ENCODE assay signal across 8 cellular contexts in the genomic region with DNA sequence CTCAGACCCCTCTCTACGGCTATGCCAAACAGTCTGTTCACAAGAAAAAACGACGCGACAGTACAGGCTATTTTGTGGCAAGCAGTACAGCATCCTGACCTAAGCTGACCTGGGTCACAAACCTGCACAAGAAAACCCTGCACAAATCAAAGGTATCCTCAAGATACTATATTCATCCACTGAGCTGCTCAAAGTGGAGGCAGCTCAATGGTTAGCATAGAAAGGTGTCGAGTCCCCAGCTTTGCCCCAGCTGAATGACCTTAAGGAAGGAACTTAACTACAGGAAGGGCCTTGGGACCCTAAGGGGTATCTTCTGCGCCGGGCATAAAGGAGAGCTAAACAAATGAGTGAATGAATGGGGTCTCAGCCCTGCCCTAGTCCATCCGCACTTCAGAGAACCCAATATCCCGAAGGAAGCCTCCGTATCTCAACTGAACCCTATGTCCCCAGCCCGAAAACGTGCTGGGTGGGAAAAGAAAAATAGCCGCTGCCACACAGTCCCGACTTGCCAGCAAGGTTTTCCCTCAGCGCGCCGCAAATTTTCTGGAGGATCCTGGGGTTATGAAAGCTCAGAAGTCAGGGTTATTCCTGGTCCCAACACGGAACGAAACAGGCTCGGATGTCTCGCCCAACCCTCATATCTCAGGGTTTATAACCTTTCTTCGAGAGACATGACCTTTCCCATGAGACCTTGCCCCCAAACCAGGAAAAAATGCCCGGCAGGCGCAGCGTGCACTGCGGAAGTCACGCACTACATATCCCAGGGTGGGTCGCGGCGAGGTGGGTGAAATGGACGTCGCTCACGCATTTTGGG. TPM values are rescaled to one million over a fixed set of nuclear protein-coding genes. Genes with fewer than 3 reads are reported as not detected.
A peak's percentile ranks its signal among the peaks of the same experiment; 100 is the strongest.
DNase-seq lines count a peak whose midpoint lies in the region; ATAC-seq and TF ChIP-seq lines count a peak whose summit lies in the region.

A gene with protein sequence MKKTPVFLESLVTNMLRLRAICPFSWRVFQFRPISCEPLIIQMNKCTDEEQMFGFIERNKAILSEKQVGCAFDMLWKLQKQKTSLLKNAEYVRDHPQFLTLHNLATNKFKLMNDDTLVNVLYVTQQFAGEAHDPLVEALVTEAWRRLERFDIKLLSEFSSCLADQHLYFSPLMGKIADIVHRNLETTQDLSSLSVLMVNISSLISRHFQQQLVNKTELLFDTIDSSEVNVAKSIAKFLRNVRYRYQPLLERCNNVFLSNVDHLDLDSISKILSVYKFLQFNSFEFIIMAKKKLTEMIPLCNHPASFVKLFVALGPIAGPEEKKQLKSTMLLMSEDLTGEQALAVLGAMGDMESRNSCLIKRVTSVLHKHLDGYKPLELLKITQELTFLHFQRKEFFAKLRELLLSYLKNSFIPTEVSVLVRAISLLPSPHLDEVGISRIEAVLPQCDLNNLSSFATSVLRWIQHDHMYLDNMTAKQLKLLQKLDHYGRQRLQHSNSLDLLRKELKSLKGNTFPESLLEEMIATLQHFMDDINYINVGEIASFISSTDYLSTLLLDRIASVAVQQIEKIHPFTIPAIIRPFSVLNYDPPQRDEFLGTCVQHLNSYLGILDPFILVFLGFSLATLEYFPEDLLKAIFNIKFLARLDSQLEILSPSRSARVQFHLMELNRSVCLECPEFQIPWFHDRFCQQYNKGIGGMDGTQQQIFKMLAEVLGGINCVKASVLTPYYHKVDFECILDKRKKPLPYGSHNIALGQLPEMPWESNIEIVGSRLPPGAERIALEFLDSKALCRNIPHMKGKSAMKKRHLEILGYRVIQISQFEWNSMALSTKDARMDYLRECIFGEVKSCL (minus strand): TSS at position 706 of the 814 bp plus-strand sequence. CDS start 1,836 bp downstream, outside the sequence.

- ATAC-seq in GM21576 (IDR thresholded peaks at IDR 0.05; ENCODE audit: unreplicated experiment) (peak; percentile 99), esophagus mucosa (peak; percentile 98)

- TF ChIP-seq EP300 in Ishikawa (IDR thresholded peaks at IDR 0.05; ENCODE audit: borderline replicate concordance) = no peak

- H3K4me3 Mint-ChIP-seq in activated T-cell treated with anti-CD3 and anti-CD28 coated beads, Interleukin-2, amount 50 U/mL, for 24 hours = peak within 1 kb of the TSS; percentile 99

- H3K4me1 Mint-ChIP-seq in activated T-cell treated with anti-CD3 and anti-CD28 coated beads, Interleukin-2, amount 50 U/mL, for 24 hours (ENCODE audit: low read depth) = peaks cover 31% of the 10 kb centered on the region

- peak; percentile 81 for DNase-seq in DMS114 treated with DMSO at 0.1 percent for 48 hours (lab: John Stamatoyannopoulos, UW; ENCODE audit: unreplicated experiment)
- DNase-seq in activated T-cell treated with anti-CD3 and anti-CD28 coated beads, Interleukin-2, amount 50 U/mL, for 24 hours = peak; percentile 88
- DNase-seq in stimulated activated CD8-positive, alpha-beta memory T cell treated with anti-CD3 and anti-CD28 coated beads, Interleukin-7, amount 100 ng/mL, for 4 hours (ENCODE audit: low read depth in 2 of 2) = peak; percentile 81 to 84

- TF ChIP-seq RAD21 in Ishikawa (IDR thresholded peaks at IDR 0.05; ENCODE audit: low read depth) = no peak

- no peaks in the 10 kb centered on the region for H3K27me3 ChIP-seq in muscle layer of duodenum (ENCODE audit: low read depth, low read length)

- H3K9me3 ChIP-seq in muscle layer of duodenum (ENCODE audit: control insufficient read depth in 1 of 2, low read length in 2 of 2) = no peaks in the 10 kb centered on the region

- no peaks in the 10 kb centered on the region for H3K9me3 Mint-ChIP-seq in activated T-cell treated with anti-CD3 and anti-CD28 coated beads, Interleukin-2, amount 50 U/mL, for 24 hours

- H3K27ac ChIP-seq in muscle layer of duodenum (ENCODE audit: low read length) = peak within 1 kb of the TSS; percentile 78

- H3K4me3 ChIP-seq in muscle layer of duodenum (ENCODE audit: low read depth in 1 of 2, low read length in 2 of 2) = peak within 1 kb of the TSS; percentile 84 to 96

- no peaks in the 10 kb centered on the region for H3K36me3 ChIP-seq in muscle layer of duodenum (ENCODE audit: control insufficient read depth in 1 of 2, insufficient read depth in 2 of 2, low read length in 2 of 2)

- no peaks in the 10 kb centered on the region for H3K4me1 ChIP-seq in muscle layer of duodenum (ENCODE audit: control insufficient read depth in 1 of 2, insufficient read depth in 2 of 2, low read length in 2 of 2)

- peaks cover 35% of the 10 kb centered on the region for H3K36me3 Mint-ChIP-seq in activated T-cell treated with anti-CD3 and anti-CD28 coated beads, Interleukin-2, amount 50 U/mL, for 24 hours (ENCODE audit: low read depth)

- H3K27me3 Mint-ChIP-seq in activated T-cell treated with anti-CD3 and anti-CD28 coated beads, Interleukin-2, amount 50 U/mL, for 24 hours = peaks cover 3% of the 10 kb centered on the region

- peak within 1 kb of the TSS; percentile 97 for H3K27ac Mint-ChIP-seq in activated T-cell treated with anti-CD3 and anti-CD28 coated beads, Interleukin-2, amount 50 U/mL, for 24 hours

TF ChIP-seq in Ishikawa, 13 proteins besides CTCF, POLR2A, EP300 and RAD21 (continues in another document):
- TF ChIP-seq, protein P1, sequence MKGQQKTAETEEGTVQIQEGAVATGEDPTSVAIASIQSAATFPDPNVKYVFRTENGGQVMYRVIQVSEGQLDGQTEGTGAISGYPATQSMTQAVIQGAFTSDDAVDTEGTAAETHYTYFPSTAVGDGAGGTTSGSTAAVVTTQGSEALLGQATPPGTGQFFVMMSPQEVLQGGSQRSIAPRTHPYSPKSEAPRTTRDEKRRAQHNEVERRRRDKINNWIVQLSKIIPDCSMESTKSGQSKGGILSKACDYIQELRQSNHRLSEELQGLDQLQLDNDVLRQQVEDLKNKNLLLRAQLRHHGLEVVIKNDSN (IDR thresholded peaks at IDR 0.05) = peak; percentile 53
- no peak for TF ChIP-seq FOXM1 (IDR thresholded peaks at IDR 0.05; ENCODE audit: borderline replicate concordance, low read depth)
- TF ChIP-seq TCF12 (IDR thresholded peaks at IDR 0.05; ENCODE audit: low read depth) = peak; percentile 61; the same call in 1 of the 2 replicates
- TF ChIP-seq YY1 (IDR thresholded peaks at IDR 0.05; ENCODE audit: low read depth) = peak; percentile 85
- TF ChIP-seq NFIC (IDR thresholded peaks at IDR 0.05) = no peak
- TF ChIP-seq ZBTB7A (IDR thresholded peaks at IDR 0.05; ENCODE audit: low read depth) = no peak
- peak; percentile 59; the same call in 1 of the 2 replicates for TF ChIP-seq EGR1 (IDR thresholded peaks at IDR 0.05)

TF ChIP-seq in PFSK-1, 5 proteins besides CTCF, POLR2A, EP300 and RAD21:
- peak; percentile 62; the same call in 1 of the 2 replicates for TF ChIP-seq POLR2AphosphoS5 (IDR thresholded peaks at IDR 0.05; ENCODE audit: low read depth, low read length)
- TF ChIP-seq, protein P2, sequence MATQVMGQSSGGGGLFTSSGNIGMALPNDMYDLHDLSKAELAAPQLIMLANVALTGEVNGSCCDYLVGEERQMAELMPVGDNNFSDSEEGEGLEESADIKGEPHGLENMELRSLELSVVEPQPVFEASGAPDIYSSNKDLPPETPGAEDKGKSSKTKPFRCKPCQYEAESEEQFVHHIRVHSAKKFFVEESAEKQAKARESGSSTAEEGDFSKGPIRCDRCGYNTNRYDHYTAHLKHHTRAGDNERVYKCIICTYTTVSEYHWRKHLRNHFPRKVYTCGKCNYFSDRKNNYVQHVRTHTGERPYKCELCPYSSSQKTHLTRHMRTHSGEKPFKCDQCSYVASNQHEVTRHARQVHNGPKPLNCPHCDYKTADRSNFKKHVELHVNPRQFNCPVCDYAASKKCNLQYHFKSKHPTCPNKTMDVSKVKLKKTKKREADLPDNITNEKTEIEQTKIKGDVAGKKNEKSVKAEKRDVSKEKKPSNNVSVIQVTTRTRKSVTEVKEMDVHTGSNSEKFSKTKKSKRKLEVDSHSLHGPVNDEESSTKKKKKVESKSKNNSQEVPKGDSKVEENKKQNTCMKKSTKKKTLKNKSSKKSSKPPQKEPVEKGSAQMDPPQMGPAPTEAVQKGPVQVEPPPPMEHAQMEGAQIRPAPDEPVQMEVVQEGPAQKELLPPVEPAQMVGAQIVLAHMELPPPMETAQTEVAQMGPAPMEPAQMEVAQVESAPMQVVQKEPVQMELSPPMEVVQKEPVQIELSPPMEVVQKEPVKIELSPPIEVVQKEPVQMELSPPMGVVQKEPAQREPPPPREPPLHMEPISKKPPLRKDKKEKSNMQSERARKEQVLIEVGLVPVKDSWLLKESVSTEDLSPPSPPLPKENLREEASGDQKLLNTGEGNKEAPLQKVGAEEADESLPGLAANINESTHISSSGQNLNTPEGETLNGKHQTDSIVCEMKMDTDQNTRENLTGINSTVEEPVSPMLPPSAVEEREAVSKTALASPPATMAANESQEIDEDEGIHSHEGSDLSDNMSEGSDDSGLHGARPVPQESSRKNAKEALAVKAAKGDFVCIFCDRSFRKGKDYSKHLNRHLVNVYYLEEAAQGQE (IDR thresholded peaks at IDR 0.05; ENCODE audit: insufficient read depth in 1 of 2, low read depth in 2 of 2, low read length in 2 of 2) = no peak
- peak; percentile 64 for TF ChIP-seq FOXP2 (optimal IDR thresholded peaks at IDR 0.05; ENCODE audit: borderline replicate concordance, extremely low read depth, extremely low read length, insufficient read depth)
- TF ChIP-seq SIN3A (IDR thresholded peaks at IDR 0.05; ENCODE audit: borderline replicate concordance, insufficient read depth, low read length) = no peak
- no peak for TF ChIP-seq TAF1 (IDR thresholded peaks at IDR 0.05; ENCODE audit: borderline replicate concordance, insufficient read depth, low read length)

RNA-seq across cellular contexts. Expression of the gene that starts here (rescaled TPM):
- polyA plus RNA-seq in PFSK-1 (2012; ENCODE audit: insufficient read length, low read depth) = 9.8 TPM
- total RNA-seq in esophagus mucosa = 21.6 TPM

Comparison
In these comparisons a context has a peak if more than half of its experiments do, and no peak if none do; other contexts are left out.
1. Peak in every context shown above with its lines: DNase-seq, ATAC-seq, H3K4me3 ChIP-seq and H3K27ac ChIP-seq.